ENCODE assay signal across 8 cellular contexts in genomic region chr18:9101730-9102390, GRCh38. TPM values are rescaled to one million over a fixed set of nuclear protein-coding genes. Genes with fewer than 3 reads are reported as not detected.
A peak's percentile ranks its signal among the peaks of the same experiment; 100 is the strongest.
DNase-seq lines count a peak whose midpoint lies in the region; ATAC-seq, FAIRE-seq and TF ChIP-seq lines count a peak whose summit lies in the region.

No MANE protein-coding gene starts in this region.

- ATAC-seq in GM18909 (IDR thresholded peaks at IDR 0.05; ENCODE audit: poor library complexity, unreplicated experiment), result peak; percentile 4
- peak; percentile 68 to 79 for ATAC-seq in upper lobe of left lung (ENCODE audit: low FRiP score in 2 of 2)

- H3K4me1 ChIP-seq in duodenal mucosa (ENCODE audit: control insufficient read depth in 1 of 2, insufficient read depth in 2 of 2, low read length in 2 of 2) (peaks cover 29% of the 10 kb centered on the region in 2 donors), mesendoderm (ENCODE audit: control insufficient read depth, low read depth, low read length) (peaks cover 3% of the 10 kb centered on the region), upper lobe of left lung (peaks cover 35 to 38% (median 35%) of the 10 kb centered on the region in 4 donors)

- DNase-seq in BJ (ENCODE audit: low read depth) (no peak), HTR-8/SVneo (ENCODE audit: insufficient read length, low spot score) (peak; percentile 33), SIG-M5 treated with dmso at 0.1 percent for 504 hours (lab: John Stamatoyannopoulos, UW; ENCODE audit: unreplicated experiment) (peak; percentile 79), mesendoderm (no peak), upper lobe of left lung (peak in 1 of 2 donors; percentile 40), NCI-H1048 (lab: John Stamatoyannopoulos, UW) (no peak)

- TF ChIP-seq CTCF in BJ (IDR thresholded peaks at IDR 0.05; ENCODE audit: insufficient read depth, low read depth, low read length), result no peak
- no peak for TF ChIP-seq CTCF in upper lobe of left lung (IDR thresholded peaks at IDR 0.05)

- no peak overlapping the region for H2AK5ac ChIP-seq in mesendoderm (ENCODE audit: low read length)

- POLR2A ChIA-PET in BJ (lab: Charles Lee), result interaction anchor here (0.5 to 0.6 kb wide), 3 partner anchors 20 to 114 kb away, joined by 3 to 4 read pairs (median 3); no protein-coding TSS in a partner anchor

- H3K27ac ChIP-seq in duodenal mucosa (ENCODE audit: low read depth, low read length), result peak overlapping the region; percentile 91
- no peak overlapping the region for H3K27ac ChIP-seq in mesendoderm (ENCODE audit: low read depth, low read length)
- H3K27ac ChIP-seq in upper lobe of left lung, result peak overlapping the region; percentile 94 to 98 (median 96)

- peak overlapping the region; percentile 87 for H3K56ac ChIP-seq in mesendoderm (ENCODE audit: low read length)

- CTCF ChIA-PET in BJ (lab: Yijun Ruan, JAX), result interaction anchor here (0.6 to 3.5 kb wide), 6 partner anchors 28 to 222 kb away, joined by 3 to 19 read pairs (median 4); no protein-coding TSS in a partner anchor

- peaks cover 2% of the 10 kb centered on the region for H3K79me1 ChIP-seq in mesendoderm (ENCODE audit: low read length)

- peaks cover 36% of the 10 kb centered on the region for H3K79me2 ChIP-seq in mesendoderm (ENCODE audit: control insufficient read depth, insufficient read depth, low read length)

- H4K8ac ChIP-seq in mesendoderm (ENCODE audit: low read depth, low read length), result no peak overlapping the region

- no peak overlapping the region for H2BK5ac ChIP-seq in mesendoderm (ENCODE audit: low read length)

- no peak overlapping the region for H4K5ac ChIP-seq in mesendoderm (ENCODE audit: low read length)

- H3K9ac ChIP-seq in duodenal mucosa (ENCODE audit: low read depth in 1 of 2, low read length in 2 of 2), result peak overlapping the region; percentile 85 to 96
- peak overlapping the region; percentile 72 for H3K9ac ChIP-seq in mesendoderm (ENCODE audit: low read length)

- peak overlapping the region; percentile 66 for H3K4me2 ChIP-seq in mesendoderm (ENCODE audit: low read length)

- no peak overlapping the region for H3K4ac ChIP-seq in mesendoderm (ENCODE audit: low read depth, low read length)

- H2BK15ac ChIP-seq in mesendoderm (replicated peaks; ENCODE audit: low read depth), result no peak overlapping the region

- no peak for TF ChIP-seq POLR2A in upper lobe of left lung (IDR thresholded peaks at IDR 0.05)

- H3K27me3 ChIP-seq in BJ (ENCODE audit: control insufficient read depth, insufficient read depth, low read length), result no peaks in the 10 kb centered on the region
- no peaks in the 10 kb centered on the region for H3K27me3 ChIP-seq in duodenal mucosa (ENCODE audit: control insufficient read depth in 1 of 2, insufficient read depth in 2 of 2, low read length in 2 of 2)
- no peaks in the 10 kb centered on the region for H3K27me3 ChIP-seq in mesendoderm (ENCODE audit: insufficient read depth, low read length, poor library complexity)
- H3K27me3 ChIP-seq in upper lobe of left lung, result no peaks in the 10 kb centered on the region

- FAIRE-seq in HTR-8/SVneo (lab: Jason Lieb, UNC), result no peak

- H3K36me3 ChIP-seq in BJ (ENCODE audit: control insufficient read depth, insufficient read depth, low read length) (no peaks in the 10 kb centered on the region), duodenal mucosa (ENCODE audit: control insufficient read depth in 1 of 2, insufficient read depth in 2 of 2, low read length in 2 of 2) (no peaks in the 10 kb centered on the region), mesendoderm (ENCODE audit: control insufficient read depth, insufficient read depth, low read length) (no peaks in the 10 kb centered on the region), upper lobe of left lung (peaks cover 0 to 3% (median 0%) of the 10 kb centered on the region in 4 donors)

- peak in 2 of 4 donors; percentile 60 to 61 for TF ChIP-seq EP300 in upper lobe of left lung (IDR thresholded peaks at IDR 0.05)

- H3K18ac ChIP-seq in mesendoderm (ENCODE audit: low read length), result peak overlapping the region; percentile 39

- no peaks in the 10 kb centered on the region for H3K9me3 ChIP-seq in duodenal mucosa (ENCODE audit: control insufficient read depth in 1 of 2, low read length in 2 of 2)
- no peaks in the 10 kb centered on the region for H3K9me3 ChIP-seq in upper lobe of left lung

- no CpG with 5 or more reads among the region's 9 CpGs for WGBS in mesendoderm (ENCODE audit: extremely low coverage, insufficient coverage, low lambda C conversion rate)
- WGBS in upper lobe of left lung, 2 donors, result 0 to 1% methylated on average over 9 of the region's 9 CpGs

- H3K23ac ChIP-seq in mesendoderm (ENCODE audit: low read length), result no peak overlapping the region

- H3K4me3 ChIP-seq in BJ (ENCODE audit: low read depth, low read length) (peak overlapping the region; percentile 46), duodenal mucosa (ENCODE audit: low read depth in 1 of 2, low read length in 2 of 2) (peak overlapping the region; percentile 88 to 94), mesendoderm (ENCODE audit: low read length) (peak overlapping the region; percentile 50), upper lobe of left lung (peak overlapping the region; percentile 53 to 70 (median 62))

- no peak overlapping the region for H2BK120ac ChIP-seq in mesendoderm (ENCODE audit: low read depth, low read length)

RNA-seq across cellular contexts. Expression of gene NDUFV2, which starts 0.6 kb away (rescaled TPM):
- polyA plus RNA-seq in BJ (2011; rRNA removed), result 70.0 and 124 TPM in 2 replicates
- 12.1 and 13.5 TPM in 2 replicates for polyA minus RNA-seq in BJ (2011; rRNA and poly(A)+ RNA removed)
- 248 TPM for polyA plus RNA-seq in mesendoderm (2013, experiment 1 of 2)
- 246 TPM for polyA plus RNA-seq in mesendoderm (2013, experiment 2 of 2)
- total RNA-seq in upper lobe of left lung, result 100 to 1,000 TPM in 4 of 6 donors, 10 to 100 TPM in 2; 45.3 to 154 (median 113) TPM

RNA-seq across cellular contexts. Expression of gene ANKRD12, which starts 34.7 kb away (rescaled TPM):
- 3.0 and 5.2 TPM in 2 replicates for polyA plus RNA-seq in BJ (2011; rRNA removed)
- 18.6 and 19.4 TPM in 2 replicates for polyA minus RNA-seq in BJ (2011; rRNA and poly(A)+ RNA removed)
- polyA plus RNA-seq in mesendoderm (2013, experiment 1 of 2), result 29.0 TPM
- polyA plus RNA-seq in mesendoderm (2013, experiment 2 of 2), result 27.7 TPM
- total RNA-seq in upper lobe of left lung, result 10 to 100 TPM; 32.8 to 80.7 (median 65.6) TPM

Comparison
In these comparisons a context has a peak if more than half of its experiments do, and no peak if none do; other contexts are left out.
1. DNase-seq: peak in HTR-8/SVneo (single experiment) and SIG-M5 treated with dmso at 0.1 percent for 504 hours (single experiment); none in BJ (single experiment), mesendoderm (single experiment) and NCI-H1048 (single experiment).
2. Peak in every context shown above with its lines, with median percentiles within 50 percentile points of each other: H3K4me3 ChIP-seq.